ENCODE assay signal across 8 cellular contexts in genomic region chr7:39580150-39580874, GRCh38. TPM values are rescaled to one million over a fixed set of nuclear protein-coding genes. Genes with fewer than 3 reads are reported as not detected.
DNase-seq lines count a peak whose midpoint lies in the region; ATAC-seq and TF ChIP-seq lines count a peak whose summit lies in the region.

No MANE protein-coding gene starts in this region.

- H3K4me3 ChIP-seq in DOHH2 (ENCODE audit: low read length) (no peak overlapping the region), Karpas-422 (ENCODE audit: low read length) (no peak overlapping the region), PC-9 (no peak overlapping the region), esophagus squamous epithelium (no peak overlapping the region)

- H3K36me3 ChIP-seq in DOHH2 (ENCODE audit: control insufficient read depth, low read length) (no peaks in the 10 kb centered on the region), Karpas-422 (ENCODE audit: insufficient read depth, low read length) (no peaks in the 10 kb centered on the region), PC-9 (ENCODE audit: low read depth) (no peaks in the 10 kb centered on the region), esophagus squamous epithelium (peaks cover 0 to 15% (median 0%) of the 10 kb centered on the region in 3 donors)

- H3K9me2 ChIP-seq in DOHH2 (replicated peaks; ENCODE audit: control insufficient read depth, low read length), result no peaks in the 10 kb centered on the region
- H3K9me2 ChIP-seq in Karpas-422 (replicated peaks; ENCODE audit: insufficient read depth, low read length), result no peaks in the 10 kb centered on the region
- H3K9me2 ChIP-seq in PC-9 (ENCODE audit: insufficient read depth), result no peaks in the 10 kb centered on the region

- H3K4me3 Mint-ChIP-seq in natural killer cell treated with Interleukin-12 subunit alpha and Interleukin-12 subunit beta and Interleukin-15 and Interleukin-18, amount 100 ng/mL, for 72 hours, result no peak overlapping the region

- peaks cover 6 to 10% of the 10 kb centered on the region in 2 donors for H3K4me1 Mint-ChIP-seq in natural killer cell treated with Interleukin-12 subunit alpha and Interleukin-12 subunit beta and Interleukin-15 and Interleukin-18, amount 100 ng/mL, for 72 hours (ENCODE audit: low read depth in 2 of 2)

- H3K36me3 Mint-ChIP-seq in natural killer cell treated with Interleukin-12 subunit alpha and Interleukin-12 subunit beta and Interleukin-15 and Interleukin-18, amount 100 ng/mL, for 72 hours, result no peaks in the 10 kb centered on the region

- TF ChIP-seq CTCF in DOHH2 (IDR thresholded peaks at IDR 0.05; ENCODE audit: low read depth, low read length, poor library complexity, severe bottlenecking) (peak; percentile 94), PC-9 (conservative IDR thresholded peaks at IDR 0.05) (peak; percentile 97), esophagus squamous epithelium (IDR thresholded peaks at IDR 0.05) (peak in 5 of 6 experiments; percentile 78 to 90 (median 87))

- no peaks in the 10 kb centered on the region for H3K27me3 Mint-ChIP-seq in natural killer cell treated with Interleukin-12 subunit alpha and Interleukin-12 subunit beta and Interleukin-15 and Interleukin-18, amount 100 ng/mL, for 72 hours

- H3K4me2 ChIP-seq in DOHH2 (ENCODE audit: low read length), result no peak overlapping the region
- no peak overlapping the region for H3K4me2 ChIP-seq in Karpas-422 (ENCODE audit: low read depth, low read length, poor library complexity, severe bottlenecking)
- no peak overlapping the region for H3K4me2 ChIP-seq in PC-9

- TF ChIP-seq POLR2A in esophagus squamous epithelium (IDR thresholded peaks at IDR 0.05), result no peak

- no peak overlapping the region for H3K27ac Mint-ChIP-seq in natural killer cell treated with Interleukin-12 subunit alpha and Interleukin-12 subunit beta and Interleukin-15 and Interleukin-18, amount 100 ng/mL, for 72 hours

- DNase-seq in Karpas-422 (peak; percentile 96), PC-9 (peak; percentile 75 to 81), activated T-cell treated with anti-CD3 and anti-CD28 coated beads for 48 hours (ENCODE audit: low read depth) (peak; percentile 57), esophagus squamous epithelium (lab: John Stamatoyannopoulos, UW) (no peak)
- DNase-seq in natural killer cell treated with Interleukin-12 subunit alpha and Interleukin-12 subunit beta and Interleukin-15 and Interleukin-18, amount 100 ng/mL, for 72 hours (ENCODE audit: low spot score), result peak; percentile 84
- peak; percentile 78 for DNase-seq in stimulated activated naive CD8-positive, alpha-beta T cell treated with anti-CD3 and anti-CD28 coated beads, Interleukin-15, Interleukin-2, amounts not matched to agents 100 U/mL and 50 U/mL, for 24 hours

- H3K9me3 ChIP-seq in DOHH2 (ENCODE audit: control insufficient read depth, insufficient read depth, low read length), result no peaks in the 10 kb centered on the region
- no peaks in the 10 kb centered on the region for H3K9me3 ChIP-seq in Karpas-422 (ENCODE audit: low read length)
- no peaks in the 10 kb centered on the region for H3K9me3 ChIP-seq in PC-9 (ENCODE audit: insufficient read depth, low read depth)
- H3K9me3 ChIP-seq in esophagus squamous epithelium, result no peaks in the 10 kb centered on the region

- ATAC-seq in GM21786 (IDR thresholded peaks at IDR 0.05; ENCODE audit: unreplicated experiment), result peak; percentile 97
- ATAC-seq in natural killer cell treated with Interleukin-12 subunit alpha and Interleukin-12 subunit beta and Interleukin-15 and Interleukin-18, amount 100 ng/mL, for 72 hours, result peak; percentile 83 to 88
- ATAC-seq in stimulated activated naive CD8-positive, alpha-beta T cell treated with anti-CD3 and anti-CD28 coated beads, Interleukin-15, Interleukin-2, amounts not matched to agents 100 U/mL and 50 U/mL, for 24 hours, result peak; percentile 91

- H3K9me3 Mint-ChIP-seq in natural killer cell treated with Interleukin-12 subunit alpha and Interleukin-12 subunit beta and Interleukin-15 and Interleukin-18, amount 100 ng/mL, for 72 hours, result no peaks in the 10 kb centered on the region

- H3K9ac ChIP-seq in Karpas-422 (ENCODE audit: low read length), result peak overlapping the region; percentile 8; the same call in 1 of the 2 replicates

- peak overlapping the region; percentile 63 for H2AFZ ChIP-seq in Karpas-422 (ENCODE audit: low read length)
- H2AFZ ChIP-seq in PC-9, result no peak overlapping the region; the same call in 1 of the 2 replicates

- H3K27me3 ChIP-seq in DOHH2 (ENCODE audit: control insufficient read depth, low read length) (no peaks in the 10 kb centered on the region), Karpas-422 (ENCODE audit: low read length) (no peaks in the 10 kb centered on the region), PC-9 (ENCODE audit: insufficient read depth, low read depth) (no peaks in the 10 kb centered on the region), esophagus squamous epithelium (no peaks in the 10 kb centered on the region)

- WGBS in esophagus squamous epithelium, 2 donors, result 17 to 24% methylated on average over 8 of the region's 8 CpGs

- 0 out of 2 replicates have a peak, but pooled peaks cover 3% of the 10 kb centered on the region for H3F3A ChIP-seq in DOHH2 (ENCODE audit: control insufficient read depth, insufficient read depth)
- H3F3A ChIP-seq in PC-9 (ENCODE audit: insufficient read depth, low read depth), result peaks cover 5% of the 10 kb centered on the region; the same call in 1 of the 2 replicates

- peaks cover 10% of the 10 kb centered on the region for H3K4me1 ChIP-seq in DOHH2 (ENCODE audit: control insufficient read depth, low read length)
- peaks cover 5% of the 10 kb centered on the region; the same call in 1 of the 2 replicates for H3K4me1 ChIP-seq in Karpas-422 (ENCODE audit: low read length)
- H3K4me1 ChIP-seq in PC-9 (replicated peaks; ENCODE audit: insufficient read depth), result no peaks in the 10 kb centered on the region
- H3K4me1 ChIP-seq in esophagus squamous epithelium, result no peaks in the 10 kb centered on the region

- POLR2A ChIA-PET in PC-9 (lab: Charles Lee; ENCODE audit: unreplicated experiment), result interaction anchor here (0.5 to 0.7 kb wide), 3 partner anchors 45 to 153 kb away, joined by 3 to 7 read pairs (median 4); no protein-coding TSS in a partner anchor

- H4K20me1 ChIP-seq in DOHH2 (ENCODE audit: control insufficient read depth, insufficient read depth, low read depth, low read length), result no peaks in the 10 kb centered on the region
- H4K20me1 ChIP-seq in Karpas-422 (ENCODE audit: insufficient read depth, low read depth, low read length), result no peaks in the 10 kb centered on the region
- H4K20me1 ChIP-seq in PC-9 (ENCODE audit: insufficient read depth), result no peaks in the 10 kb centered on the region

- CTCF ChIA-PET in PC-9 (lab: Charles Lee), result interaction anchor here (0.5 to 2.7 kb wide), 17 partner anchors 9 to 472 kb away, joined by 3 to 38 read pairs (median 4); partner anchors contain the start of genes CDK13, RALA and YAE1

- H3K27ac ChIP-seq in DOHH2 (ENCODE audit: low read depth, low read length), result no peak overlapping the region
- H3K27ac ChIP-seq in Karpas-422 (ENCODE audit: low read length), result no peak overlapping the region
- no peak overlapping the region for H3K27ac ChIP-seq in PC-9
- H3K27ac ChIP-seq in esophagus squamous epithelium, result no peak overlapping the region

- H3K79me2 ChIP-seq in DOHH2 (ENCODE audit: control insufficient read depth, low read length), result no peaks in the 10 kb centered on the region
- no peaks in the 10 kb centered on the region for H3K79me2 ChIP-seq in Karpas-422 (ENCODE audit: low read length)
- H3K79me2 ChIP-seq in PC-9 (ENCODE audit: low read depth), result no peaks in the 10 kb centered on the region

- no TSS peak for BruUV-seq in PC-9 (replicated peaks; lab: Mats Ljungman, UMichigan)

- intact Hi-C loops in PC-9 (cut with micrococcal nuclease; ENCODE audit: unreplicated experiment), result loop anchor here (1.0 to 10.0 kb wide), 4 partner anchors 166 to 472 kb away; partner anchors contain the start of gene CDK13
- intact Hi-C loops in esophagus squamous epithelium (cut with DNase I), result no loop called here

RNA-seq across cellular contexts. Expression of gene YAE1, which starts 14.1 kb away (rescaled TPM):
- total RNA-seq in Karpas-422 (2014; rRNA removed; shearing (Covaris generic); ENCODE audit: low replicate concordance), result 20.9 and 25.1 TPM in 2 replicates
- total RNA-seq in PC-9 (2021), result 22.3 and 23.1 TPM in 2 replicates
- 10 to 100 TPM in 3 of 4 donors, 1 to 10 TPM in 1; 3.6 to 23.1 (median 14.6) TPM for total RNA-seq in esophagus squamous epithelium
- total RNA-seq in natural killer cell treated with Interleukin-12 subunit alpha and Interleukin-12 subunit beta and Interleukin-15 and Interleukin-18, amount 100 ng/mL, for 72 hours, result 1 to 10 TPM; 7.1 to 9.0 TPM

RNA-seq across cellular contexts. Expression of gene RALA, which starts 43.1 kb away (rescaled TPM):
- 13.8 and 14.1 TPM in 2 replicates for total RNA-seq in Karpas-422 (2014; rRNA removed; shearing (Covaris generic); ENCODE audit: low replicate concordance)
- total RNA-seq in PC-9 (2021), result 34.3 and 36.8 TPM in 2 replicates
- total RNA-seq in esophagus squamous epithelium, result 10 to 100 TPM; 32.8 to 49.6 (median 39.9) TPM
- total RNA-seq in natural killer cell treated with Interleukin-12 subunit alpha and Interleukin-12 subunit beta and Interleukin-15 and Interleukin-18, amount 100 ng/mL, for 72 hours, result 10 to 100 TPM; 22.0 to 28.6 TPM
